In genomic region chr2:25168256-25169072, GRCh38 we compare ENCODE assay signal across 8 cellular contexts. TPM values are rescaled to one million over a fixed set of nuclear protein-coding genes. Genes with fewer than 3 reads are reported as not detected.
A peak's percentile ranks its signal among the peaks of the same experiment; 100 is the strongest.
DNase-seq lines count a peak whose midpoint lies in the region; ATAC-seq and TF ChIP-seq lines count a peak whose summit lies in the region.

TSS of gene POMC (minus strand) at chr2:25168580. CDS start at chr2:25164772, 3,808 bp downstream.

- H3K9me3 Mint-ChIP-seq in type B pancreatic cell, result no peaks in the 10 kb centered on the region

- H3K9me3 ChIP-seq in mucosa of stomach (ENCODE audit: control insufficient read depth, low read length), result no peaks in the 10 kb centered on the region

- no peak for TF ChIP-seq CTCF in type B pancreatic cell (conservative IDR thresholded peaks at IDR 0.05)

- H3K4me1 Mint-ChIP-seq in type B pancreatic cell (ENCODE audit: unreplicated experiment), result peaks cover 15% of the 10 kb centered on the region

- H3K27ac Mint-ChIP-seq in type B pancreatic cell, result no peak within 1 kb of the TSS

- H3K36me3 ChIP-seq in H7 (replicated peaks; ENCODE audit: control insufficient read depth, insufficient read depth, low read length), result no peaks in the 10 kb centered on the region
- H3K36me3 ChIP-seq in mucosa of stomach (ENCODE audit: control insufficient read depth, insufficient read depth, low read length), result no peaks in the 10 kb centered on the region

- peaks cover 89% of the 10 kb centered on the region for H3K27me3 Mint-ChIP-seq in type B pancreatic cell

- H3K9ac ChIP-seq in mucosa of stomach (ENCODE audit: low read length), result peak within 1 kb of the TSS; percentile 15

- DNase-seq in AG08396 (ENCODE audit: low spot score) (peak; percentile 39), H7 (peak; percentile 86), epidermal melanocyte (ENCODE audit: insufficient read length, low spot score) (peak; percentile 33), type B pancreatic cell (ENCODE audit: extremely low spot score, unreplicated experiment) (no peak), NCI-H1436 treated with DMSO at 0.1 percent for 48 hours (lab: John Stamatoyannopoulos, UW) (no peak)
- DNase-seq in activated CD4-positive, alpha-beta T cell treated with anti-CD3 and anti-CD28 coated beads, Interleukin-2, amount 50 U/mL, for 48 hours, result peak; percentile 31 to 32

- H3K27me3 ChIP-seq in H7 (ENCODE audit: control insufficient read depth, insufficient read depth, low read length) (peaks cover 38% of the 10 kb centered on the region), mucosa of stomach (ENCODE audit: control insufficient read depth, insufficient read depth, low read length) (peaks cover 56% of the 10 kb centered on the region)

- H3K4me3 Mint-ChIP-seq in type B pancreatic cell, result peak within 1 kb of the TSS; percentile 84

- peak within 1 kb of the TSS; percentile 58 for H3K4me3 ChIP-seq in H7 (ENCODE audit: insufficient read depth, low read depth, low read length)
- H3K4me3 ChIP-seq in mucosa of stomach (ENCODE audit: low read length), result no peak within 1 kb of the TSS

- H3K4me1 ChIP-seq in mucosa of stomach (ENCODE audit: control insufficient read depth, insufficient read depth, low read length), result peaks cover 4% of the 10 kb centered on the region

- no peaks in the 10 kb centered on the region for H3K36me3 Mint-ChIP-seq in type B pancreatic cell

- no peak for ATAC-seq in GM21619 (IDR thresholded peaks at IDR 0.05; ENCODE audit: unreplicated experiment)

RNA-seq across cellular contexts. Expression of gene POMC, which starts in this region (rescaled TPM):
- total RNA-seq in H7 (2014; rRNA removed; shearing (Covaris generic)), result 4.4 and 6.4 TPM in 2 replicates
- total RNA-seq in type B pancreatic cell (ENCODE audit: low replicate concordance), result 0.87 and 1.5 TPM in 2 replicates

Comparison
In these comparisons a context has a peak if more than half of its experiments do, and no peak if none do; other contexts are left out.
1. DNase-seq: peak in AG08396 (single experiment), H7 (single experiment), activated CD4-positive, alpha-beta T cell treated with anti-CD3 and anti-CD28 coated beads, Interleukin-2, amount 50 U/mL, for 48 hours (2 of 2) and epidermal melanocyte (single experiment); none in type B pancreatic cell (single experiment) and NCI-H1436 treated with DMSO at 0.1 percent for 48 hours (single experiment).